ENCODE assay signal across 21 cellular contexts in genomic region chr1:83490988-83491387, GRCh38.
"Had no signal": no experiment of that assay in that cellular context is flagged by ENCODE, and none has a peak within 500 bp of the region (broad histone marks: within the 10 kb centered on the region; RNA-seq: fewer than 3 reads in every experiment).

No MANE protein-coding gene starts in this region.

- H3K36me3 Mint-ChIP-seq: natural killer cell treated with Interleukin-12 subunit alpha and Interleukin-12 subunit beta and Interleukin-15 and Interleukin-18, amount 100 ng/mL, for 72 hours had no signal

- DNase-seq: activated CD4-positive, alpha-beta T cell treated with anti-CD3 and anti-CD28 coated beads, Interleukin-2, amount 50 U/mL, for 1 hour; activated CD8-positive, alpha-beta memory T cell treated with anti-CD3 and anti-CD28 coated beads, Interleukin-2, amount 50 U/mL, for 4 hours; activated naive CD4-positive, alpha-beta T cell; activated naive CD8-positive, alpha-beta T cell treated with anti-CD3 and anti-CD28 coated beads, Interleukin-2, amount 10 ng/mL, durations not matched to agents 7 days and 5 days; activated T-cell treated with anti-CD3 and anti-CD28 coated beads, Interleukin-2, amount 50 U/mL, for 24 hours; amniotic stem cell; brain microvascular endothelial cell; dorsolateral prefrontal cortex; effector memory CD8-positive, alpha-beta T cell; erythroblast; gastrocnemius medialis; glutamatergic neuron; left lung; lower lobe of right lung; mesendoderm; mucosa of descending colon; right cardiac atrium; stimulated activated CD4-positive, alpha-beta T cell treated with anti-CD3 and anti-CD28 coated beads, Interleukin-15, amount 100 ng/mL, for 24 hours; stimulated activated naive CD4-positive, alpha-beta T cell; trophoblast cell had no signal

- H3K27ac Mint-ChIP-seq: activated naive CD8-positive, alpha-beta T cell treated with anti-CD3 and anti-CD28 coated beads, Interleukin-2, amount 10 ng/mL, durations not matched to agents 7 days and 5 days; activated T-cell treated with anti-CD3 and anti-CD28 coated beads, Interleukin-2, amount 50 U/mL, for 24 hours; effector memory CD8-positive, alpha-beta T cell; natural killer cell treated with Interleukin-12 subunit alpha and Interleukin-12 subunit beta and Interleukin-15 and Interleukin-18, amount 100 ng/mL, for 72 hours had no signal

- H3K4me3 Mint-ChIP-seq: activated naive CD8-positive, alpha-beta T cell treated with anti-CD3 and anti-CD28 coated beads, Interleukin-2, amount 10 ng/mL, durations not matched to agents 7 days and 5 days; activated T-cell treated with anti-CD3 and anti-CD28 coated beads, Interleukin-2, amount 50 U/mL, for 24 hours; effector memory CD8-positive, alpha-beta T cell; natural killer cell treated with Interleukin-12 subunit alpha and Interleukin-12 subunit beta and Interleukin-15 and Interleukin-18, amount 100 ng/mL, for 72 hours had no signal

- ATAC-seq: effector memory CD8-positive, alpha-beta T cell; gastrocnemius medialis; left lung; lower lobe of right lung; mucosa of descending colon; natural killer cell treated with Interleukin-12 subunit alpha and Interleukin-12 subunit beta and Interleukin-15 and Interleukin-18, amount 100 ng/mL, for 72 hours; right cardiac atrium had no signal

- H3K27me3 Mint-ChIP-seq: activated naive CD8-positive, alpha-beta T cell treated with anti-CD3 and anti-CD28 coated beads, Interleukin-2, amount 10 ng/mL, durations not matched to agents 7 days and 5 days; activated T-cell treated with anti-CD3 and anti-CD28 coated beads, Interleukin-2, amount 50 U/mL, for 24 hours; effector memory CD8-positive, alpha-beta T cell; natural killer cell treated with Interleukin-12 subunit alpha and Interleukin-12 subunit beta and Interleukin-15 and Interleukin-18, amount 100 ng/mL, for 72 hours had no signal
